7 cellular contexts compared by ENCODE assay signal in genomic region chr16:71499775-71500364, GRCh38. TPM values are rescaled to one million over a fixed set of nuclear protein-coding genes. Genes with fewer than 3 reads are reported as not detected.
A peak's percentile ranks its signal among the peaks of the same experiment; 100 is the strongest.
DNase-seq lines count a peak whose midpoint lies in the region; ATAC-seq and TF ChIP-seq lines count a peak whose summit lies in the region.

No MANE protein-coding gene starts in this region.

- no peak overlapping the region for H2AFZ ChIP-seq in OCI-LY1 (ENCODE audit: low read length)

- no peaks in the 10 kb centered on the region for H3K9me3 ChIP-seq in OCI-LY1 (ENCODE audit: low read length)

- no peaks in the 10 kb centered on the region for H3K4me1 ChIP-seq in OCI-LY1 (ENCODE audit: insufficient read depth, low read length, severe bottlenecking)

- no peak overlapping the region for H3K4me3 Mint-ChIP-seq in progenitor cell of endocrine pancreas (ENCODE audit: low read depth)

- no peaks in the 10 kb centered on the region for H4K20me1 ChIP-seq in OCI-LY1 (ENCODE audit: insufficient read depth, low read length)

- no peak overlapping the region for H3K4me2 ChIP-seq in OCI-LY1 (ENCODE audit: low read length)

- DNase-seq in GM10266 (ENCODE audit: extremely low spot score), result peak; percentile 61
- peak; percentile 28 to 48 for DNase-seq in activated T-cell treated with anti-CD3 and anti-CD28 coated beads, Interleukin-2, amount 50 U/mL, for 48 hours
- DNase-seq in fibroblast of villous mesenchyme (ENCODE audit: low read depth), result peak; percentile 73
- DNase-seq in progenitor cell of endocrine pancreas (ENCODE audit: low spot score, unreplicated experiment), result peak; percentile 24
- no peak for DNase-seq in NCI-H226

- no peaks in the 10 kb centered on the region for H3K9me3 Mint-ChIP-seq in progenitor cell of endocrine pancreas (ENCODE audit: low read depth)

- no peak overlapping the region for H3K9ac ChIP-seq in OCI-LY1 (ENCODE audit: low read length)

- H3F3A ChIP-seq in OCI-LY1 (ENCODE audit: insufficient read depth, low read length), result no peaks in the 10 kb centered on the region

- no peak overlapping the region for H3K27ac Mint-ChIP-seq in progenitor cell of endocrine pancreas

- peaks cover 6% of the 10 kb centered on the region; the same call in 1 of the 2 replicates for H3K27me3 ChIP-seq in OCI-LY1 (ENCODE audit: insufficient read depth, low read length)

- no peaks in the 10 kb centered on the region for H3K36me3 ChIP-seq in OCI-LY1 (ENCODE audit: insufficient read depth, low read length)

- peak; percentile 86 for TF ChIP-seq CTCF in GM10266 (IDR thresholded peaks at IDR 0.05; ENCODE audit: control insufficient read depth, insufficient read depth, low read depth, missing control alignments)
- TF ChIP-seq CTCF in OCI-LY1 (IDR thresholded peaks at IDR 0.05; ENCODE audit: low read length), result peak; percentile 72
- peak; percentile 74 for TF ChIP-seq CTCF in fibroblast of villous mesenchyme (IDR thresholded peaks at IDR 0.05; ENCODE audit: insufficient read depth, low read depth, low read length)
- TF ChIP-seq CTCF in progenitor cell of endocrine pancreas (IDR thresholded peaks at IDR 0.05; ENCODE audit: unreplicated experiment), result peak; percentile 76

- ATAC-seq in HG03520 (IDR thresholded peaks at IDR 0.05; ENCODE audit: unreplicated experiment), result peak; percentile 44

- no peaks in the 10 kb centered on the region for H3K9me2 ChIP-seq in OCI-LY1 (ENCODE audit: low read depth, low read length)

- H3K79me2 ChIP-seq in OCI-LY1 (ENCODE audit: insufficient read depth, low read length), result no peaks in the 10 kb centered on the region

- H3K36me3 Mint-ChIP-seq in progenitor cell of endocrine pancreas (ENCODE audit: insufficient read depth), result peaks cover 2% of the 10 kb centered on the region

- no peaks in the 10 kb centered on the region for H3K27me3 Mint-ChIP-seq in progenitor cell of endocrine pancreas

- H3K4me1 Mint-ChIP-seq in progenitor cell of endocrine pancreas (ENCODE audit: low read depth), result no peaks in the 10 kb centered on the region

- H3K4me3 ChIP-seq in OCI-LY1 (ENCODE audit: low read depth, low read length, poor library complexity, severe bottlenecking), result no peak overlapping the region
- no peak overlapping the region for H3K4me3 ChIP-seq in fibroblast of villous mesenchyme (ENCODE audit: low read depth, low read length)

- H3K27ac ChIP-seq in OCI-LY1 (ENCODE audit: low read depth, low read length, poor library complexity, severe bottlenecking), result no peak overlapping the region

RNA-seq across cellular contexts. Expression of gene ZNF19, which starts 10.7 kb away (rescaled TPM):
- 2.2 and 2.6 TPM in 2 replicates for total RNA-seq in fibroblast of villous mesenchyme
- 15.7 and 17.1 TPM in 2 replicates for total RNA-seq in progenitor cell of endocrine pancreas

RNA-seq across cellular contexts. Expression of gene CHST4, which starts 26.4 kb away (rescaled TPM):
- total RNA-seq in fibroblast of villous mesenchyme (not detected in 2 replicates), progenitor cell of endocrine pancreas (0.16 TPM in 1 of 2 replicates, not detected in the other)

RNA-seq across cellular contexts. Expression of gene ZNF23, which starts 37.8 kb away (rescaled TPM):
- total RNA-seq in fibroblast of villous mesenchyme, result 13.5 and 14.7 TPM in 2 replicates
- 11.4 and 11.8 TPM in 2 replicates for total RNA-seq in progenitor cell of endocrine pancreas

RNA-seq across cellular contexts. Expression of gene TLE7, which starts 58.0 kb away (rescaled TPM):
- not detected in 2 replicates for total RNA-seq in fibroblast of villous mesenchyme
- total RNA-seq in progenitor cell of endocrine pancreas, result not detected in 2 replicates
